In genomic region chr2:178072383-178073301, GRCh38 we compare ENCODE assay signal across 1 cellular context.
A peak's percentile ranks its signal among the peaks of the same experiment; 100 is the strongest.
TF ChIP-seq lines count a peak whose summit lies in the region.

TSS of gene PDE11A (minus strand) at chr2:178072777. CDS start at chr2:178072437, 340 bp downstream.

TF ChIP-seq in HEK293, 187 proteins besides CTCF, POLR2A, EP300 and RAD21 (continued from another document):
- peak; percentile 59; the same call in 1 of the 2 replicates for TF ChIP-seq KLF1 (tag by site-specific recombination; IDR thresholded peaks at IDR 0.05)
- no peak for TF ChIP-seq AEBP2 (tag by site-specific recombination; IDR thresholded peaks at IDR 0.05; ENCODE audit: borderline replicate concordance)
- no peak for TF ChIP-seq ZNF211 (tag by site-specific recombination; IDR thresholded peaks at IDR 0.05; ENCODE audit: low read depth)
- TF ChIP-seq ZNF311 (tag by site-specific recombination; IDR thresholded peaks at IDR 0.05; ENCODE audit: borderline replicate concordance): no peak
TF ChIP-seq in HEK293: peak in this region for 44.
